ENCODE assay signal across 8 cellular contexts in the genomic region with DNA sequence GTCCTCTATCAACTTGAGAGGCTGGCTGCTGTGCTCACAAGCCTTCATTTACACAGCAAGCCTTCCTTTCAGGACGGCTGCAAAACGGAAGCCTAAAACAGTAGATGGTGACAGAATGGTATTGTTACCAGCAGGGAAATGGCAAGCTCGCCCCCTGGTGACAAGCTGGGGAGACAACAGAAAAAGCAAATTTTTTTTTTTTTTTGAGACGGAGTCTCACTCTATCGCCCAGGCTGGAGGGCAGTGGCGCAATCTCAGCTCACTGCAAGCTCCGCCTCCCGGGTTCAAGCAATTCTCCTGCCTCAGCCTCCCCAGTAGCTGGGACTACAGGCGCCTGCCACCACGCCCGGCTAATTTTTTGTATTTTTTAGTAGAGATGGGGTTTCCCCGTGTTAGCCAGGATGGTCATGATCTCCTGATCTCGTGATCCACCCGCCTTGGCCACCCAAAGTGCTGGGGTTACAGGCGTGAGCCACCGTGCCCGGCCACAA. TPM values are rescaled to one million over a fixed set of nuclear protein-coding genes. Genes with fewer than 3 reads are reported as not detected.
DNase-seq lines count a peak whose midpoint lies in the region; ATAC-seq, FAIRE-seq and TF ChIP-seq lines count a peak whose summit lies in the region.
"Not testable (repeated sequence)": the region's sequence is repeated elsewhere in the genome, so short reads cannot be mapped to it uniquely, and the experiment has no call there.

No MANE protein-coding gene starts in this region.

- not testable (repeated sequence) for H3K4me3 ChIP-seq in BJ (ENCODE audit: low read depth, low read length); HepG2 (replicated peaks in 1 of 3; ENCODE audit: insufficient read depth in 1 of 3, low read depth in 2 of 3, low read length in 3 of 3)
- H3K4me3 ChIP-seq in OCI-LY3 (ENCODE audit: low read length), result peak overlapping the region; percentile 24; the same call in 1 of the 2 replicates

- not testable (repeated sequence) for H3K27me3 ChIP-seq in BJ (ENCODE audit: control insufficient read depth, insufficient read depth, low read length); OCI-LY3 (ENCODE audit: low read depth, low read length); HepG2 (ENCODE audit: control insufficient read depth in 1 of 2, insufficient read depth in 2 of 2, low read length in 2 of 2)

- not testable (repeated sequence) for H4K20me1 ChIP-seq in OCI-LY3 (ENCODE audit: insufficient read depth, low read length); HepG2 (ENCODE audit: insufficient read depth, low read length)

- H3K27ac ChIP-seq in OCI-LY3 (ENCODE audit: low read length), result peak overlapping the region; percentile 62
- H3K27ac ChIP-seq in HepG2 (ENCODE audit: extremely low read length, insufficient read depth, low read length), result not testable (repeated sequence)

- in situ Hi-C loops in HepG2 (cut with HindIII; ENCODE audit: extremely low pct_ligation_motif_present, low pct_unique_long_range_greater_than_20kb), result not testable (repeated sequence)

- peak overlapping the region; percentile 20; the same call in 1 of the 2 replicates for H3K4me2 ChIP-seq in OCI-LY3 (ENCODE audit: low read length)
- not testable (repeated sequence) for H3K4me2 ChIP-seq in HepG2 (ENCODE audit: low read depth, low read length)

- not testable (repeated sequence) for TF ChIP-seq EP300 in HepG2 (IDR thresholded peaks at IDR 0.05; ENCODE audit: low read depth in 2 of 2, low read length in 2 of 2); HepG2 (CRISPR knock-in tag; IDR thresholded peaks at IDR 0.05; ENCODE audit: borderline replicate concordance)

- not testable (repeated sequence) for H2AFZ ChIP-seq in OCI-LY3 (ENCODE audit: low read depth, low read length); HepG2 (ENCODE audit: low read length)

- H3K9ac ChIP-seq in OCI-LY3 (ENCODE audit: low read length), result peak overlapping the region; percentile 37; the same call in 1 of the 2 replicates
- H3K9ac ChIP-seq in HepG2 (ENCODE audit: insufficient read depth, low read depth, low read length), result not testable (repeated sequence)

- not testable (repeated sequence) for TF ChIP-seq POLR2A in HepG2 (IDR thresholded peaks at IDR 0.05; ENCODE audit: insufficient read depth in 1 of 2, low read depth in 2 of 2, low read length in 2 of 2)

- ATAC-seq in GM19455 (IDR thresholded peaks at IDR 0.05; ENCODE audit: unreplicated experiment) (peak; percentile 75), HepG2 (peak; percentile 82)

- POLR2A ChIA-PET in BJ (lab: Charles Lee), result not testable (repeated sequence)
- POLR2A ChIA-PET in HepG2 (lab: Yijun Ruan, JAX), result interaction anchor here (0.7 to 2.8 kb wide), 3 partner anchors 12 to 94 kb away, joined by 3 to 8 read pairs (median 3); partner anchors contain the start of gene COA7

- H3K79me2 ChIP-seq in OCI-LY3 (ENCODE audit: low read length); HepG2 (ENCODE audit: insufficient read depth, low read length): not testable (repeated sequence)

- BruUV-seq in HepG2 (replicated peaks; lab: Mats Ljungman, UMichigan), result not testable (repeated sequence)

- intact Hi-C loops in HepG2 (cut with micrococcal nuclease; ENCODE audit: unreplicated experiment), result loop anchor here (2.0 to 10.0 kb wide), 2 partner anchors 134 to 282 kb away; partner anchors contain the start of genes ORC1, PRPF38A and TUT4

- H3K36me3 ChIP-seq in BJ (ENCODE audit: control insufficient read depth, insufficient read depth, low read length) (peaks cover 11% of the 10 kb centered on the region), OCI-LY3 (replicated peaks; ENCODE audit: low read depth, low read length) (peaks cover 30% of the 10 kb centered on the region), HepG2 (replicated peaks in 1 of 2; ENCODE audit: control insufficient read depth in 1 of 2, insufficient read depth in 2 of 2, low read length in 2 of 2) (peaks cover 15 to 51% of the 10 kb centered on the region in 2 experiments)

- WGBS in HepG2 (ENCODE audit: low lambda C conversion rate), result 69% methylated on average over 16 of the region's 17 CpGs

- DNase-seq in BJ (ENCODE audit: low read depth), result not testable (repeated sequence)
- DNase-seq in KG1 (lab: John Stamatoyannopoulos, UW) (peak; percentile 39), dedifferentiated amniotic fluid mesenchymal stem cell (ENCODE audit: extremely low spot score) (peak; percentile 49), HepG2 (ENCODE audit: low spot score) (peak; percentile 60)
- peak; percentile 52 to 63 for DNase-seq in activated CD8-positive, alpha-beta memory T cell treated with anti-CD3 and anti-CD28 coated beads for 1 hour (ENCODE audit: extremely low read depth in 1 of 2, low read depth in 1 of 2)
- peak; percentile 62 to 63 for DNase-seq in stimulated activated CD4-positive, alpha-beta T cell treated with anti-CD3 and anti-CD28 coated beads, Interleukin-4, amount 100 ng/mL, for 48 hours (ENCODE audit: low read depth in 2 of 2)

- H3K4me1 ChIP-seq in OCI-LY3 (ENCODE audit: low read length), result peaks cover 19% of the 10 kb centered on the region
- not testable (repeated sequence) for H3K4me1 ChIP-seq in HepG2 (ENCODE audit: insufficient read depth, low read length)

- CTCF ChIA-PET in BJ (lab: Yijun Ruan, JAX), result interaction anchor here (0.5 to 2.3 kb wide), 13 partner anchors 11 to 559 kb away, joined by 3 to 14 read pairs (median 4); no protein-coding TSS in a partner anchor
- CTCF ChIA-PET in HepG2 (lab: Yijun Ruan, JAX; ENCODE audit: low intra/inter-chr PET ratio, low total read pairs), result not testable (repeated sequence)

- peak; percentile 62 for FAIRE-seq in HepG2 (lab: Jason Lieb, UNC)

- not testable (repeated sequence) for H3K9me3 ChIP-seq in OCI-LY3 (ENCODE audit: insufficient read depth, low read length); HepG2 (ENCODE audit: low read length)

- peak; percentile 79 for TF ChIP-seq CTCF in BJ (IDR thresholded peaks at IDR 0.05; ENCODE audit: insufficient read depth, low read depth, low read length)
- TF ChIP-seq CTCF in OCI-LY3 (IDR thresholded peaks at IDR 0.05; ENCODE audit: low read depth, low read length), result peak; percentile 57
- TF ChIP-seq CTCF in HepG2 (CRISPR knock-in tag; IDR thresholded peaks at IDR 0.05), result peak; percentile 86

- peak; percentile 76 for TF ChIP-seq RAD21 in HepG2 (CRISPR knock-in tag; IDR thresholded peaks at IDR 0.05)

RNA-seq across cellular contexts. Expression of gene COA7, which starts 11.8 kb away (rescaled TPM):
- polyA plus RNA-seq in BJ (2011; rRNA removed) (9.9 and 14.4 TPM in 2 replicates), HepG2 (2011; rRNA removed) (12.3 and 13.7 TPM in 2 replicates)
- polyA minus RNA-seq in BJ (2011; rRNA and poly(A)+ RNA removed), result 6.2 and 9.5 TPM in 2 replicates
- 30.4 and 60.7 TPM in 2 replicates for total RNA-seq in HepG2 (2016; rRNA removed; fragmentation: Illumina TruSeq; extraction: Trizol)
- 7.9 and 8.2 TPM in 2 replicates for total RNA-seq in HepG2 (2016; cell fraction: cytosol; rRNA removed; fragmentation: Illumina TruSeq; extraction: Trizol; ENCODE audit: low read depth)
- 35.7 and 61.3 TPM in 2 replicates for total RNA-seq in HepG2 (2016; cell fraction: insoluble cytoplasmic fraction; rRNA removed; fragmentation: Illumina TruSeq; extraction: Trizol)
- total RNA-seq in HepG2 (2016; cell fraction: membrane; rRNA removed; fragmentation: Illumina TruSeq; extraction: Trizol), result 21.1 and 21.8 TPM in 2 replicates
- 11.9 and 13.9 TPM in 2 replicates for total RNA-seq in HepG2 (2016; cell fraction: nucleus; rRNA removed; fragmentation: Illumina TruSeq; extraction: Trizol)
- polyA plus RNA-seq in HepG2 (2011; cell fraction: cytosol; rRNA removed), result 14.4 and 15.5 TPM in 2 replicates
- polyA plus RNA-seq in HepG2 (2011; cell fraction: nucleus; rRNA removed), result 3.6 and 5.4 TPM in 2 replicates
- polyA plus RNA-seq in HepG2 (2012), result 23.9 and 27.0 TPM in 2 replicates
- polyA plus RNA-seq in HepG2 (2016; cell fraction: cytosol; fragmentation: Illumina TruSeq; extraction: Trizol; ENCODE audit: low read depth), result 6.2 and 6.5 TPM in 2 replicates
- 52.4 and 54.7 TPM in 2 replicates for polyA plus RNA-seq in HepG2 (2016; cell fraction: insoluble cytoplasmic fraction; fragmentation: Illumina TruSeq; extraction: Trizol; ENCODE audit: low read depth)
- polyA plus RNA-seq in HepG2 (2016; cell fraction: membrane; fragmentation: Illumina TruSeq; extraction: Trizol; ENCODE audit: low read depth), result 13.1 and 13.3 TPM in 2 replicates
- 24.3 and 25.2 TPM in 2 replicates for polyA plus RNA-seq in HepG2 (2016; cell fraction: nucleus; fragmentation: Illumina TruSeq; extraction: Trizol; ENCODE audit: insufficient read depth, low read depth)
- polyA minus RNA-seq in HepG2 (2011; rRNA and poly(A)+ RNA removed; ENCODE audit: low replicate concordance), result 20.8 and 60.9 TPM in 2 replicates
- polyA minus RNA-seq in HepG2 (2011; cell fraction: cytosol; rRNA and poly(A)+ RNA removed), result 6.9 and 10.1 TPM in 2 replicates
- polyA minus RNA-seq in HepG2 (2011; cell fraction: nucleus; rRNA and poly(A)+ RNA removed), result 4.2 and 6.1 TPM in 2 replicates

RNA-seq across cellular contexts. Expression of gene ZYG11B, which starts 39.9 kb away (rescaled TPM):
- 19.0 and 26.8 TPM in 2 replicates for polyA plus RNA-seq in BJ (2011; rRNA removed)
- polyA minus RNA-seq in BJ (2011; rRNA and poly(A)+ RNA removed), result 29.5 and 36.3 TPM in 2 replicates
- total RNA-seq in HepG2 (2016; rRNA removed; fragmentation: Illumina TruSeq; extraction: Trizol), result 17.9 and 28.1 TPM in 2 replicates
- 2.2 and 2.5 TPM in 2 replicates for total RNA-seq in HepG2 (2016; cell fraction: cytosol; rRNA removed; fragmentation: Illumina TruSeq; extraction: Trizol; ENCODE audit: low read depth)
- total RNA-seq in HepG2 (2016; cell fraction: insoluble cytoplasmic fraction; rRNA removed; fragmentation: Illumina TruSeq; extraction: Trizol), result 18.2 and 27.0 TPM in 2 replicates
- 8.1 and 8.3 TPM in 2 replicates for total RNA-seq in HepG2 (2016; cell fraction: membrane; rRNA removed; fragmentation: Illumina TruSeq; extraction: Trizol)
- total RNA-seq in HepG2 (2016; cell fraction: nucleus; rRNA removed; fragmentation: Illumina TruSeq; extraction: Trizol), result 17.9 and 18.0 TPM in 2 replicates
- 6.4 and 6.9 TPM in 2 replicates for polyA plus RNA-seq in HepG2 (2011; rRNA removed)
- polyA plus RNA-seq in HepG2 (2011; cell fraction: cytosol; rRNA removed), result 3.3 and 4.9 TPM in 2 replicates
- 3.6 and 4.2 TPM in 2 replicates for polyA plus RNA-seq in HepG2 (2011; cell fraction: nucleus; rRNA removed)
- polyA plus RNA-seq in HepG2 (2012), result 3.8 and 5.0 TPM in 2 replicates
- polyA plus RNA-seq in HepG2 (2016; cell fraction: cytosol; fragmentation: Illumina TruSeq; extraction: Trizol; ENCODE audit: low read depth), result 0.28 and 0.43 TPM in 2 replicates
- 9.8 and 10.7 TPM in 2 replicates for polyA plus RNA-seq in HepG2 (2016; cell fraction: insoluble cytoplasmic fraction; fragmentation: Illumina TruSeq; extraction: Trizol; ENCODE audit: low read depth)
- 1.7 and 1.8 TPM in 2 replicates for polyA plus RNA-seq in HepG2 (2016; cell fraction: membrane; fragmentation: Illumina TruSeq; extraction: Trizol; ENCODE audit: low read depth)
- 8.2 and 8.3 TPM in 2 replicates for polyA plus RNA-seq in HepG2 (2016; cell fraction: nucleus; fragmentation: Illumina TruSeq; extraction: Trizol; ENCODE audit: insufficient read depth, low read depth)
- 23.6 and 31.5 TPM in 2 replicates for polyA minus RNA-seq in HepG2 (2011; rRNA and poly(A)+ RNA removed; ENCODE audit: low replicate concordance)
- polyA minus RNA-seq in HepG2 (2011; cell fraction: cytosol; rRNA and poly(A)+ RNA removed), result 10.2 and 11.1 TPM in 2 replicates
- polyA minus RNA-seq in HepG2 (2011; cell fraction: nucleus; rRNA and poly(A)+ RNA removed), result 26.4 and 34.1 TPM in 2 replicates

RNA-seq across cellular contexts. Expression of gene SHISAL2A, which starts 53.3 kb away (rescaled TPM):
- polyA plus RNA-seq in BJ (2011; rRNA removed), result not detected in 2 replicates
- polyA minus RNA-seq in BJ (2011; rRNA and poly(A)+ RNA removed), result not detected in 2 replicates
- total RNA-seq in HepG2 (2016; rRNA removed; fragmentation: Illumina TruSeq; extraction: Trizol), result not detected in 2 replicates
- total RNA-seq in HepG2 (2016; cell fraction: cytosol; rRNA removed; fragmentation: Illumina TruSeq; extraction: Trizol; ENCODE audit: low read depth), result not detected in 2 replicates
- not detected in 2 replicates for total RNA-seq in HepG2 (2016; cell fraction: insoluble cytoplasmic fraction; rRNA removed; fragmentation: Illumina TruSeq; extraction: Trizol)
- not detected in 2 replicates for total RNA-seq in HepG2 (2016; cell fraction: membrane; rRNA removed; fragmentation: Illumina TruSeq; extraction: Trizol)
- total RNA-seq in HepG2 (2016; cell fraction: nucleus; rRNA removed; fragmentation: Illumina TruSeq; extraction: Trizol), result not detected in 2 replicates
- polyA plus RNA-seq in HepG2 (2011; rRNA removed), result not detected in 2 replicates
- not detected in 2 replicates for polyA plus RNA-seq in HepG2 (2011; cell fraction: cytosol; rRNA removed)
- polyA plus RNA-seq in HepG2 (2011; cell fraction: nucleus; rRNA removed), result not detected in 2 replicates
- polyA plus RNA-seq in HepG2 (2012), result not detected in 2 replicates
- not detected in 2 replicates for polyA plus RNA-seq in HepG2 (2016; cell fraction: cytosol; fragmentation: Illumina TruSeq; extraction: Trizol; ENCODE audit: low read depth)
- polyA plus RNA-seq in HepG2 (2016; cell fraction: insoluble cytoplasmic fraction; fragmentation: Illumina TruSeq; extraction: Trizol; ENCODE audit: low read depth), result not detected in 2 replicates
- polyA plus RNA-seq in HepG2 (2016; cell fraction: membrane; fragmentation: Illumina TruSeq; extraction: Trizol; ENCODE audit: low read depth), result not detected in 2 replicates
- polyA plus RNA-seq in HepG2 (2016; cell fraction: nucleus; fragmentation: Illumina TruSeq; extraction: Trizol; ENCODE audit: insufficient read depth, low read depth), result not detected in 2 replicates
- not detected in 2 replicates for polyA minus RNA-seq in HepG2 (2011; rRNA and poly(A)+ RNA removed; ENCODE audit: low replicate concordance)
- polyA minus RNA-seq in HepG2 (2011; cell fraction: cytosol; rRNA and poly(A)+ RNA removed), result not detected in 2 replicates
- not detected in 2 replicates for polyA minus RNA-seq in HepG2 (2011; cell fraction: nucleus; rRNA and poly(A)+ RNA removed)
